ENCODE assay signal across 9 cellular contexts in the genomic region with DNA sequence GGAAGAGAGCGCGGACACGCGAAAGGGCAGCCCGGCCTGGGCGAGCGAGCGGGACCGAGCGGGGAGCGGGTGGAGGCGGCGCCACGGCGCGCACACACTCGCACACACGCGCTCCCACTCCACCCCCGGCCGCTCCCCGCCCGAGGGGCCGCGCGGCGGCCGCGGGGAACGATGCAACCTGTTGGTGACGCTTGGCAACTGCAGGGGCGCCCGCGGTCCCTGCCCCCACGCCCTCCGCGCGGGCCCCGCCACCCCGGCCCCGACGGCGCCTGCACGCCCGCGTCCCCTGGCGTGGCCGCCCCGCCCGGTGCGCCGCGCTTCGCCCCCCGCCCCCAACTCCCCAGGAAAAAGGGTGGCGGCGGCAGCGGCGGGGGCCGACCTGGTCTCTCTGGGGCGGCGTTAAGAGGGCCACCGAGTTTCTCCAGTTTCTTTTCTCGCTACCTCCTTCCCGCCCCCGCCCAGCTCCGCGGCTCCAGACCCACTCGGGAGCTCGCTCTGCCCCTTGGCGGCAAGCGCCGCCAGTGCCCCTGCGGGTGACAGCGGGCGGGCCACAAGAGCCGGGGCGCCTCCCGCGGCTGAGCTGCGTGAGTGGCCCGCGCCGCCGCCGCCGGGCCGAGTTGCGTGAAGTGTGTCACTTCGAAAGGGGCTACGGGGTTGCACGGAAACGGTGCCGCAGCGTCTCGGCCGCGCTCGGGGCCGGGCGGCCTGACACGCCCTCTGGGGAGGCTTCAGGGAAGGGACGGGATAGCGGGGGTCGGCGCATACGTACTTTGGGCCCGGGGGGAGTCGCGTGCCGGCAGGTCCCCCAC. TPM values are rescaled to one million over a fixed set of nuclear protein-coding genes. Genes with fewer than 3 reads are reported as not detected.
DNase-seq lines count a peak whose midpoint lies in the region; ATAC-seq, FAIRE-seq and TF ChIP-seq lines count a peak whose summit lies in the region.
"Had no signal": no experiment of that assay in that cellular context is flagged by ENCODE, and none has a peak within 500 bp of the region (broad histone marks: within the 10 kb centered on the region; RNA-seq: fewer than 3 reads in every experiment).

Gene NR3C1 (minus strand): TSS at position 80 of the 809 bp plus-strand sequence. CDS start 2,847 bp downstream, outside the sequence.

- peak within 1 kb of the TSS; percentile 92 for H3K4me3 ChIP-seq in coronary artery

- DNase-seq in ACHN (peak; percentile 77), GM18507 (ENCODE audit: extremely low spot score, insufficient read length, low read depth) (peak; percentile 40), NCI-H226 (peak; percentile 84), coronary artery (ENCODE audit: low spot score) (peak; percentile 91), left lobe of liver (ENCODE audit: low spot score) (peak; percentile 94)
- DNase-seq in activated CD4-positive, alpha-beta T cell treated with anti-CD3 and anti-CD28 coated beads for 48 hours: peak; percentile 87
- DNase-seq in stimulated activated CD4-positive, alpha-beta T cell treated with anti-CD3 and anti-CD28 coated beads, Interleukin-2, amount 100 ng/mL, for 4 hours (ENCODE audit: low read depth): peak; percentile 85

- FAIRE-seq in GM18507 (lab: Jason Lieb, UNC): peak; percentile 63
- FAIRE-seq: endometrium had no signal

- peak; percentile 55 for TF ChIP-seq CTCF in coronary artery (IDR thresholded peaks at IDR 0.05)

- peak; percentile 57 for ATAC-seq in HG03025 (IDR thresholded peaks at IDR 0.05; ENCODE audit: low FRiP score, unreplicated experiment)
- peak; percentile 75 for ATAC-seq in left lobe of liver

- in situ Hi-C loops in ACHN (cut with HindIII; ENCODE audit: low pct_ligation_motif_present, low pct_unique_long_range_greater_than_20kb, low sequenced_read_pairs): no loop called here

- H3K27ac ChIP-seq in coronary artery: peak within 1 kb of the TSS; percentile 96 to 99

RNA-seq across cellular contexts. Expression of gene NR3C1, which starts in this region (rescaled TPM):
- 46.6 TPM for total RNA-seq in left lobe of liver

Comparison
In these comparisons a context has a peak if more than half of its experiments do, and no peak if none do; other contexts are left out.
1. Peak in every context shown above with its lines: DNase-seq, ATAC-seq, H3K4me3 ChIP-seq and H3K27ac ChIP-seq.
2. DNase-seq: peak in every context shown above with its lines; median percentile 94 in left lobe of liver; 91 in coronary artery; 87 in activated CD4-positive, alpha-beta T cell treated with anti-CD3 and anti-CD28 coated beads for 48 hours; 85 in stimulated activated CD4-positive, alpha-beta T cell treated with anti-CD3 and anti-CD28 coated beads, Interleukin-2, amount 100 ng/mL, for 4 hours; 84 in NCI-H226; 77 in ACHN; 40 in GM18507.